18 cellular contexts compared by ENCODE assay signal in genomic region chr14:23024612-23025075, GRCh38. TPM values are rescaled to one million over a fixed set of nuclear protein-coding genes. Genes with fewer than 3 reads are reported as not detected.
A peak's percentile ranks its signal among the peaks of the same experiment; 100 is the strongest.
DNase-seq lines count a peak whose midpoint lies in the region; ATAC-seq and TF ChIP-seq lines count a peak whose summit lies in the region.
"Had no signal": no experiment of that assay in that cellular context is flagged by ENCODE, and none has a peak within 500 bp of the region (broad histone marks: within the 10 kb centered on the region; RNA-seq: fewer than 3 reads in every experiment).

No MANE protein-coding gene starts in this region.

- H3K79me2 ChIP-seq in Loucy (ENCODE audit: insufficient read depth, low read length): peaks cover 5% of the 10 kb centered on the region; the same call in 1 of the 2 replicates
- H3K79me2 ChIP-seq in neural cell (replicated peaks; ENCODE audit: insufficient read depth, low read length): no peaks in the 10 kb centered on the region

- H3F3A ChIP-seq in Loucy (ENCODE audit: low read depth) (no peaks in the 10 kb centered on the region), neural cell (ENCODE audit: insufficient read depth, low read length, poor library complexity, severe bottlenecking) (no peaks in the 10 kb centered on the region)

- no peak for TF ChIP-seq EP300 in neural cell (conservative IDR thresholded peaks at IDR 0.05; ENCODE audit: poor library complexity, severe bottlenecking)

- H3K4me3 Mint-ChIP-seq in activated naive CD8-positive, alpha-beta T cell treated with anti-CD3 and anti-CD28 coated beads, Interleukin-2, amount 50 U/mL, for 24 hours: no peak overlapping the region

- H3K9ac ChIP-seq in Loucy (ENCODE audit: low read depth, low read length, poor library complexity, severe bottlenecking): no peak overlapping the region
- H3K9ac ChIP-seq in neural cell (ENCODE audit: low read length): no peak overlapping the region
- H3K9ac ChIP-seq: BLaER1, KMS-11 had no signal

- peak overlapping the region; percentile 36 for H3K4me2 ChIP-seq in Loucy (ENCODE audit: low read depth, low read length, poor library complexity, severe bottlenecking)
- no peak overlapping the region for H3K4me2 ChIP-seq in neural cell (ENCODE audit: low read length)
- H3K4me2 ChIP-seq: BLaER1, KMS-11 had no signal

- peak; percentile 38 for ATAC-seq in activated naive CD8-positive, alpha-beta T cell treated with anti-CD3 and anti-CD28 coated beads, Interleukin-2, amount 50 U/mL, for 24 hours
- ATAC-seq in HG02610 (IDR thresholded peaks at IDR 0.05; ENCODE audit: unreplicated experiment): no peak
- ATAC-seq: right cardiac atrium had no signal

- no peaks in the 10 kb centered on the region for H3K9me2 ChIP-seq in Loucy (replicated peaks; ENCODE audit: low read depth, low read length)
- H3K9me2 ChIP-seq in neural cell (ENCODE audit: insufficient read depth, low read length): no peaks in the 10 kb centered on the region

- H4K20me1 ChIP-seq in Loucy (ENCODE audit: insufficient read depth, low read length, poor library complexity, severe bottlenecking) (peaks cover 10% of the 10 kb centered on the region), neural cell (ENCODE audit: insufficient read depth) (no peaks in the 10 kb centered on the region)

- TF ChIP-seq CTCF in Loucy (conservative IDR thresholded peaks at IDR 0.05; ENCODE audit: low read length) (no peak), neural cell (IDR thresholded peaks at IDR 0.05; ENCODE audit: poor library complexity, severe bottlenecking) (no peak)

- H3K4me1 ChIP-seq in Loucy (ENCODE audit: insufficient read depth, low read length, poor library complexity, severe bottlenecking): peaks cover 30% of the 10 kb centered on the region
- H3K4me1 ChIP-seq: adrenal gland had no signal

- no peaks in the 10 kb centered on the region for H3K27me3 Mint-ChIP-seq in activated naive CD8-positive, alpha-beta T cell treated with anti-CD3 and anti-CD28 coated beads, Interleukin-2, amount 50 U/mL, for 24 hours

- H3K27ac ChIP-seq in neural cell (ENCODE audit: low read length): peak overlapping the region; percentile 15
- H3K27ac ChIP-seq: adrenal gland, BLaER1, HL-60, KMS-11, suprapubic skin had no signal

- TF ChIP-seq RAD21 in neural cell (conservative IDR thresholded peaks at IDR 0.05): no peak

- H3K27me3 ChIP-seq in Loucy (ENCODE audit: insufficient read depth, low read length, poor library complexity, severe bottlenecking): no peaks in the 10 kb centered on the region
- H3K27me3 ChIP-seq in neural cell (ENCODE audit: insufficient read depth, low read depth, low read length): no peaks in the 10 kb centered on the region
- H3K27me3 ChIP-seq: adrenal gland, BLaER1, suprapubic skin had no signal

- H3K36me3 ChIP-seq in Loucy (ENCODE audit: insufficient read depth, low read length): no peaks in the 10 kb centered on the region; the same call in 1 of the 2 replicates
- no peaks in the 10 kb centered on the region for H3K36me3 ChIP-seq in neural cell (ENCODE audit: insufficient read depth, low read length)

- no peaks in the 10 kb centered on the region for H3K9me3 Mint-ChIP-seq in activated naive CD8-positive, alpha-beta T cell treated with anti-CD3 and anti-CD28 coated beads, Interleukin-2, amount 50 U/mL, for 24 hours

- peaks cover 55% of the 10 kb centered on the region for H3K4me1 Mint-ChIP-seq in activated naive CD8-positive, alpha-beta T cell treated with anti-CD3 and anti-CD28 coated beads, Interleukin-2, amount 50 U/mL, for 24 hours

- H3K36me3 Mint-ChIP-seq in activated naive CD8-positive, alpha-beta T cell treated with anti-CD3 and anti-CD28 coated beads, Interleukin-2, amount 50 U/mL, for 24 hours (ENCODE audit: low read depth): peaks cover 44% of the 10 kb centered on the region

- peak; percentile 41 for DNase-seq in ELF-1 (ENCODE audit: low read depth, low spot score)
- no peak for DNase-seq in activated naive CD8-positive, alpha-beta T cell treated with anti-CD3 and anti-CD28 coated beads, Interleukin-2, amount 50 U/mL, for 24 hours
- no peak for DNase-seq in NCI-H1048 (lab: John Stamatoyannopoulos, UW)
- no peak for DNase-seq in SIG-M5 (lab: John Stamatoyannopoulos, UW)
- DNase-seq: adrenal gland, foreskin fibroblast, NCI-H1417 treated with DMSO at 0.1 percent for 48 hours, NCI-H510A treated with DMSO at 0.1 percent for 48 hours, right cardiac atrium, SW 1271 had no signal

- H3K9me3 ChIP-seq in Loucy (ENCODE audit: insufficient read depth, low read depth, low read length) (no peaks in the 10 kb centered on the region), neural cell (ENCODE audit: low read length) (no peaks in the 10 kb centered on the region)
- H3K9me3 ChIP-seq: adrenal gland, BLaER1, suprapubic skin had no signal

- H2AFZ ChIP-seq in Loucy (ENCODE audit: low read length): no peak overlapping the region
- H2AFZ ChIP-seq in neural cell (ENCODE audit: low read depth, low read length): no peak overlapping the region

- no peak overlapping the region for H3K4me3 ChIP-seq in Loucy (ENCODE audit: low read length, poor library complexity, severe bottlenecking)
- no peak overlapping the region for H3K4me3 ChIP-seq in neural cell (ENCODE audit: low read length)
- H3K4me3 ChIP-seq: adrenal gland, BLaER1, suprapubic skin had no signal

- peak overlapping the region; percentile 81 for H3K27ac Mint-ChIP-seq in activated naive CD8-positive, alpha-beta T cell treated with anti-CD3 and anti-CD28 coated beads, Interleukin-2, amount 50 U/mL, for 24 hours

TF ChIP-seq in neural cell, 6 proteins besides CTCF, POLR2A, EP300 and RAD21:
- TF ChIP-seq MXI1 (conservative IDR thresholded peaks at IDR 0.05; ENCODE audit: poor library complexity, severe bottlenecking) (no peak), EZH2 (IDR thresholded peaks at IDR 0.05; ENCODE audit: borderline replicate concordance, insufficient read depth, low read length, poor library complexity, severe bottlenecking) (no peak), SMC3 (conservative IDR thresholded peaks at IDR 0.05; ENCODE audit: poor library complexity) (no peak), TAF1 (IDR thresholded peaks at IDR 0.05; ENCODE audit: low read depth) (no peak), POLR2AphosphoS5 (IDR thresholded peaks at IDR 0.05) (no peak), REST (IDR thresholded peaks at IDR 0.05; ENCODE audit: borderline replicate concordance) (no peak)

RNA-seq across cellular contexts. Expression of gene PSMB5, which starts 10.1 kb away (rescaled TPM):
- polyA plus RNA-seq in neural cell: 147 and 168 TPM in 2 replicates
- polyA minus RNA-seq in neural cell: 118 and 123 TPM in 2 replicates

RNA-seq across cellular contexts. Expression of gene C14orf93, which starts 14.7 kb away (rescaled TPM):
- polyA plus RNA-seq in neural cell: 4.7 and 7.1 TPM in 2 replicates
- polyA minus RNA-seq in neural cell: 3.9 and 4.1 TPM in 2 replicates

RNA-seq across cellular contexts. Expression of gene PSMB11, which starts 17.4 kb away (rescaled TPM):
- polyA plus RNA-seq in neural cell: not detected in 2 replicates
- polyA minus RNA-seq in neural cell: not detected in 2 replicates
- polyA plus RNA-seq: adrenal gland, liver, right cardiac atrium had no signal

RNA-seq across cellular contexts. Expression of gene CDH24, which starts 32.7 kb away (rescaled TPM):
- polyA plus RNA-seq in neural cell: 31.7 and 37.0 TPM in 2 replicates
- polyA minus RNA-seq in neural cell: 28.6 and 37.7 TPM in 2 replicates

RNA-seq across cellular contexts. Expression of gene AJUBA, which starts 42.3 kb away (rescaled TPM):
- polyA plus RNA-seq in neural cell: 0.52 and 1.9 TPM in 2 replicates
- 1.5 and 1.9 TPM in 2 replicates for polyA minus RNA-seq in neural cell
